ENCODE assay signal across 8 cellular contexts in the genomic region with DNA sequence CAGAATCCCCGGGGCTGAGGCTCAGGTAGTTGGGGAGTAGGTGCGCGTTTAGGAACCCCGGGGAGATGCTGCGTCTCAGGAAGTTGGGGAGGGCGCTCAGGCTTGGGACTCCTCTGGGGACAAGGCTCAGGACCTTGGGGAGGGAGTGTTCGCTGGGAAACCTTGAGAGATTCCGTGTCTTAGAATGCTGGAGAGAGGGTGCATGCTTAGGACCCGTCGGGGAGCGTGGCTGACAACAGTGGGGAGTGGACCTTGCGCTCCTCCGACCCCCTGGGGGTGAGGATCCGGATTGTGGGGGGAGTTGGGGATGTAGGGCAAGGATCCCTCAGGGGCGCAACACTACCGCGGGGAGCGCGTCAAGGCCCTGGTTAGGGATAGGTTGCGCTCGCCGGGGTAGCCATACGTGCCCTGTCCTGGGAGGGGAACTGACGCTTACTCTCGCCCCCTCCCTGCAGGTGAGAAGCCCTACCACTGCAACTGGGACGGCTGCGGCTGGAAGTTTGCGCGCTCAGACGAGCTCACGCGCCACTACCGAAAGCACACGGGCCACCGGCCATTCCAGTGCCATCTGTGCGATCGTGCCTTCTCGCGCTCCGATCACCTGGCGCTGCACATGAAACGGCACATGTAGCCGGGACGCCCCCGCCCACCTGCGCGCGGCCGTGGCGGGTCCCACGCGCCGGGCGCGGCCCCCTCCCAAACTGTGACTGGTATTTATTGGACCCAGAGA. TPM values are rescaled to one million over a fixed set of nuclear protein-coding genes. Genes with fewer than 3 reads are reported as not detected.
DNase-seq lines count a peak whose midpoint lies in the region; ATAC-seq, FAIRE-seq and TF ChIP-seq lines count a peak whose summit lies in the region.

No MANE protein-coding gene starts in this region.

- TF ChIP-seq RAD21 in liver (IDR thresholded peaks at IDR 0.05) (no peak), HepG2 (CRISPR knock-in tag; IDR thresholded peaks at IDR 0.05) (no peak)

- peak overlapping the region; percentile 28 to 73 (median 53) for H3K4me3 ChIP-seq in liver (ENCODE audit: low read depth in 1 of 3, low read length in 3 of 3)
- H3K4me3 ChIP-seq in HepG2 (replicated peaks in 1 of 3; ENCODE audit: insufficient read depth in 1 of 3, low read depth in 2 of 3, low read length in 3 of 3) = no peak overlapping the region
- peak overlapping the region; percentile 52 for H3K4me3 ChIP-seq in astrocyte of the cerebellum (ENCODE audit: low read depth, low read length)
- H3K4me3 ChIP-seq in lower lobe of right lung = peak overlapping the region; percentile 82
- peak overlapping the region; percentile 63 for H3K4me3 ChIP-seq in thymus (ENCODE audit: low read length)

- H3K4me1 ChIP-seq in liver (ENCODE audit: control insufficient read depth in 4 of 4, insufficient read depth in 4 of 4, low read length in 3 of 4) (peaks cover 0 to 12% (median 3%) of the 10 kb centered on the region in 4 donors), HepG2 (ENCODE audit: insufficient read depth, low read length) (peaks cover 22% of the 10 kb centered on the region), lower lobe of right lung (peaks cover 42% of the 10 kb centered on the region), thymus (ENCODE audit: control insufficient read depth, insufficient read depth, low read length) (peaks cover 18% of the 10 kb centered on the region)

- intact Hi-C loops in HepG2 (cut with micrococcal nuclease; ENCODE audit: unreplicated experiment) (loop anchor here (10.0 kb wide), 1 partner anchor 82 kb away; no protein-coding TSS in a partner anchor), lower lobe of right lung (cut with DNase I) (no loop called here)

- peaks cover 0 to 1% (median 0%) of the 10 kb centered on the region in 4 donors for H3K36me3 ChIP-seq in liver (ENCODE audit: control insufficient read depth in 4 of 4, insufficient read depth in 3 of 4, low read depth in 1 of 4, low read length in 3 of 4)
- H3K36me3 ChIP-seq in HepG2 (replicated peaks in 1 of 2; ENCODE audit: control insufficient read depth in 1 of 2, insufficient read depth in 2 of 2, low read length in 2 of 2) = no peaks in the 10 kb centered on the region
- peaks cover 26% of the 10 kb centered on the region for H3K36me3 ChIP-seq in lower lobe of right lung
- H3K36me3 ChIP-seq in thymus (ENCODE audit: control insufficient read depth, insufficient read depth) = peaks cover 10% of the 10 kb centered on the region

- H3K9me3 ChIP-seq in liver (ENCODE audit: control insufficient read depth in 4 of 4, low read length in 3 of 4) (no peaks in the 10 kb centered on the region), HepG2 (ENCODE audit: low read length) (no peaks in the 10 kb centered on the region), lower lobe of right lung (no peaks in the 10 kb centered on the region), thymus (ENCODE audit: control insufficient read depth) (peaks cover 1% of the 10 kb centered on the region)

- no peak for DNase-seq in HepG2 (ENCODE audit: low spot score)
- DNase-seq in astrocyte of the cerebellum (ENCODE audit: low read depth) = no peak
- peak; percentile 63 for DNase-seq in lower lobe of right lung
- DNase-seq in NCI-H187 (lab: John Stamatoyannopoulos, UW) = no peak
- no peak for DNase-seq in SIG-M5 treated with dmso at 0.1 percent for 504 hours (lab: John Stamatoyannopoulos, UW; ENCODE audit: unreplicated experiment)

- H3K27me3 ChIP-seq in liver (ENCODE audit: control insufficient read depth in 4 of 4, insufficient read depth in 4 of 4, low read length in 3 of 4) = no peaks in the 10 kb centered on the region
- H3K27me3 ChIP-seq in HepG2 (ENCODE audit: control insufficient read depth in 1 of 2, insufficient read depth in 2 of 2, low read length in 2 of 2) = peaks cover 2 to 15% of the 10 kb centered on the region in 2 experiments; a peak in 3 of 5 replicates
- no peaks in the 10 kb centered on the region for H3K27me3 ChIP-seq in lower lobe of right lung (ENCODE audit: low read depth)
- H3K27me3 ChIP-seq in thymus (ENCODE audit: control insufficient read depth, insufficient read depth) = peaks cover 47% of the 10 kb centered on the region

- in situ Hi-C loops in HepG2 (cut with HindIII; ENCODE audit: extremely low pct_ligation_motif_present, low pct_unique_long_range_greater_than_20kb) = no loop called here
- in situ Hi-C loops in astrocyte of the cerebellum (cut with HindIII; ENCODE audit: low sequenced_read_pairs) = no loop called here

- TF ChIP-seq EP300 in HepG2 (IDR thresholded peaks at IDR 0.05; ENCODE audit: low read depth in 2 of 2, low read length in 2 of 2) (no peak), HepG2 (CRISPR knock-in tag; IDR thresholded peaks at IDR 0.05; ENCODE audit: borderline replicate concordance) (no peak)

- peak overlapping the region; percentile 71 to 78 for H3K27ac ChIP-seq in liver (ENCODE audit: low read depth in 1 of 2, low read length in 2 of 2)
- H3K27ac ChIP-seq in HepG2 (ENCODE audit: extremely low read length, insufficient read depth, low read length) = no peak overlapping the region
- H3K27ac ChIP-seq in lower lobe of right lung = peak overlapping the region; percentile 98
- H3K27ac ChIP-seq in thymus (ENCODE audit: low read depth) = peak overlapping the region; percentile 86

- no peak for TF ChIP-seq POLR2A in HepG2 (IDR thresholded peaks at IDR 0.05; ENCODE audit: insufficient read depth in 1 of 2, low read depth in 2 of 2, low read length in 2 of 2)

- no peak for FAIRE-seq in HepG2 (lab: Jason Lieb, UNC)

- WGBS in liver = 68% methylated on average over 55 of the region's 55 CpGs
- 93% methylated on average over 46 of the region's 55 CpGs for WGBS in HepG2 (ENCODE audit: low lambda C conversion rate)
- WGBS in thymus = 83% methylated on average over 55 of the region's 55 CpGs

- POLR2A ChIA-PET in HepG2 (lab: Yijun Ruan, JAX) = no interaction called here

- no peak overlapping the region for H2AFZ ChIP-seq in HepG2 (ENCODE audit: low read length)

- H3K4me2 ChIP-seq in HepG2 (ENCODE audit: low read depth, low read length) = no peak overlapping the region

- no peaks in the 10 kb centered on the region for H4K20me1 ChIP-seq in HepG2 (ENCODE audit: insufficient read depth, low read length)

- BruUV-seq in HepG2 (replicated peaks; lab: Mats Ljungman, UMichigan) = no TSS peak

- no peak for TF ChIP-seq CTCF in liver (IDR thresholded peaks at IDR 0.05; ENCODE audit: low read depth, low read length, missing input control)
- TF ChIP-seq CTCF in HepG2 (CRISPR knock-in tag; IDR thresholded peaks at IDR 0.05) = no peak
- no peak for TF ChIP-seq CTCF in astrocyte of the cerebellum (IDR thresholded peaks at IDR 0.05; ENCODE audit: low read depth, low read length, missing control alignments)
- no peak for TF ChIP-seq CTCF in lower lobe of right lung (IDR thresholded peaks at IDR 0.05)

- CTCF ChIA-PET in HepG2 (lab: Yijun Ruan, JAX; ENCODE audit: low intra/inter-chr PET ratio, low total read pairs) = no interaction called here

- no peak for ATAC-seq in HepG2
- ATAC-seq in lower lobe of right lung = no peak
- ATAC-seq in GM21723 (IDR thresholded peaks at IDR 0.05; ENCODE audit: unreplicated experiment) = no peak

- H3K9ac ChIP-seq in liver (ENCODE audit: low read depth in 1 of 2, low read length in 2 of 2) = no peak overlapping the region
- no peak overlapping the region for H3K9ac ChIP-seq in HepG2 (ENCODE audit: insufficient read depth, low read depth, low read length)

- H3K79me2 ChIP-seq in HepG2 (ENCODE audit: insufficient read depth, low read length) = no peaks in the 10 kb centered on the region

TF ChIP-seq in liver, 16 proteins besides CTCF, POLR2A, EP300 and RAD21 (continues in another document):
- TF ChIP-seq, protein P1, sequence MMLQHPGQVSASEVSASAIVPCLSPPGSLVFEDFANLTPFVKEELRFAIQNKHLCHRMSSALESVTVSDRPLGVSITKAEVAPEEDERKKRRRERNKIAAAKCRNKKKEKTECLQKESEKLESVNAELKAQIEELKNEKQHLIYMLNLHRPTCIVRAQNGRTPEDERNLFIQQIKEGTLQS (IDR thresholded peaks at IDR 0.05) = no peak

RNA-seq across cellular contexts. Expression of gene KLF2, which starts 1.9 kb away (rescaled TPM):
- 10 to 100 TPM in 1 of 2 donors, 1 to 10 TPM in 1; 4.0 to 11.2 TPM for total RNA-seq in liver
- polyA plus RNA-seq in liver = 1 to 10 TPM; 3.9 to 4.4 TPM
- total RNA-seq in HepG2 (2016; rRNA removed; fragmentation: Illumina TruSeq; extraction: Trizol) = not detected in 2 replicates
- not detected in 2 replicates for total RNA-seq in HepG2 (2016; cell fraction: cytosol; rRNA removed; fragmentation: Illumina TruSeq; extraction: Trizol; ENCODE audit: low read depth)
- not detected in 2 replicates for total RNA-seq in HepG2 (2016; cell fraction: insoluble cytoplasmic fraction; rRNA removed; fragmentation: Illumina TruSeq; extraction: Trizol)
- total RNA-seq in HepG2 (2016; cell fraction: membrane; rRNA removed; fragmentation: Illumina TruSeq; extraction: Trizol) = not detected in 2 replicates
- total RNA-seq in HepG2 (2016; cell fraction: nucleus; rRNA removed; fragmentation: Illumina TruSeq; extraction: Trizol) = not detected in 2 replicates
- polyA plus RNA-seq in HepG2 (2011; rRNA removed) = 0.05 TPM in 1 of 2 replicates, not detected in the other
- polyA plus RNA-seq in HepG2 (2011; cell fraction: cytosol; rRNA removed) = 0.05 TPM in 1 of 2 replicates, not detected in the other
- 0.16 and 0.23 TPM in 2 replicates for polyA plus RNA-seq in HepG2 (2011; cell fraction: nucleus; rRNA removed)
- not detected in 2 replicates for polyA plus RNA-seq in HepG2 (2012)
- polyA plus RNA-seq in HepG2 (2016; cell fraction: cytosol; fragmentation: Illumina TruSeq; extraction: Trizol; ENCODE audit: low read depth) = not detected in 2 replicates
- not detected in 2 replicates for polyA plus RNA-seq in HepG2 (2016; cell fraction: insoluble cytoplasmic fraction; fragmentation: Illumina TruSeq; extraction: Trizol; ENCODE audit: low read depth)
- 0.27 TPM in 1 of 2 replicates, not detected in the other for polyA plus RNA-seq in HepG2 (2016; cell fraction: membrane; fragmentation: Illumina TruSeq; extraction: Trizol; ENCODE audit: low read depth)
- not detected in 2 replicates for polyA plus RNA-seq in HepG2 (2016; cell fraction: nucleus; fragmentation: Illumina TruSeq; extraction: Trizol; ENCODE audit: insufficient read depth, low read depth)
- polyA minus RNA-seq in HepG2 (2011; rRNA and poly(A)+ RNA removed; ENCODE audit: low replicate concordance) = 0.16 TPM in 1 of 2 replicates, not detected in the other
- polyA minus RNA-seq in HepG2 (2011; cell fraction: cytosol; rRNA and poly(A)+ RNA removed) = not detected in 2 replicates
- polyA minus RNA-seq in HepG2 (2011; cell fraction: nucleus; rRNA and poly(A)+ RNA removed) = not detected in 2 replicates
- total RNA-seq in lower lobe of right lung = 137 TPM
- 16.5 TPM for polyA plus RNA-seq in thymus

Comparison
In these comparisons a context has a peak if more than half of its experiments do, and no peak if none do; other contexts are left out.
1. H3K4me3 ChIP-seq: peak in liver (3 of 3), astrocyte of the cerebellum (single experiment), lower lobe of right lung (single experiment) and thymus (single experiment); none in HepG2 (0 of 3).
2. RNA of gene KLF2, which starts 1.9 kb away (total RNA-seq): 137 TPM in lower lobe of right lung (single experiment); 4.0 to 11.2 TPM in liver and not detected in HepG2; every median in the first group is over 10 times any median in the second.